19 cellular contexts compared by ENCODE assay signal in genomic region chr22:44724416-44724815, GRCh38.
"Had no signal": no experiment of that assay in that cellular context is flagged by ENCODE, and none has a peak within 500 bp of the region (broad histone marks: within the 10 kb centered on the region; RNA-seq: fewer than 3 reads in every experiment).

No MANE protein-coding gene starts in this region.

- H3K27ac ChIP-seq: dorsolateral prefrontal cortex, heart left ventricle, neural progenitor cell, parathyroid adenoma, prostate gland, right lobe of liver, tibial artery, upper lobe of right lung, vagina had no signal

- H3K4me3 ChIP-seq: dorsolateral prefrontal cortex, heart left ventricle, neural progenitor cell, prostate gland, right lobe of liver, tibial artery, upper lobe of right lung, vagina had no signal

- H3K27me3 ChIP-seq: dorsolateral prefrontal cortex, heart left ventricle, neural progenitor cell, right lobe of liver, upper lobe of right lung, vagina had no signal

- H3K36me3 Mint-ChIP-seq: natural killer cell, neural progenitor cell had no signal

- H3K9ac ChIP-seq: neural progenitor cell, parathyroid adenoma had no signal

- H3K27me3 Mint-ChIP-seq: stimulated activated memory B cell treated with anti-CD40 and anti-IgM and Interleukin-4, amounts not matched to agents 10 μg/mL and 1 μg/mL and 100 μg/mL, for 72 hours; stimulated activated naive CD8-positive, alpha-beta T cell treated with anti-CD3 and anti-CD28 coated beads, Interleukin-15, Interleukin-2, amounts not matched to agents 100 ng/mL and 50 ng/mL, for 24 hours had no signal

- H3K27ac Mint-ChIP-seq: natural killer cell; neural progenitor cell; stimulated activated memory B cell treated with anti-CD40 and anti-IgM and Interleukin-4, amounts not matched to agents 10 μg/mL and 1 μg/mL and 100 μg/mL, for 72 hours; stimulated activated naive CD8-positive, alpha-beta T cell treated with anti-CD3 and anti-CD28 coated beads, Interleukin-15, Interleukin-2, amounts not matched to agents 100 ng/mL and 50 ng/mL, for 24 hours had no signal

- H3K36me3 ChIP-seq: neural progenitor cell, prostate gland, upper lobe of right lung had no signal

- H3K4me3 Mint-ChIP-seq: natural killer cell; neural progenitor cell; stimulated activated memory B cell treated with anti-CD40 and anti-IgM and Interleukin-4, amounts not matched to agents 10 μg/mL and 1 μg/mL and 100 μg/mL, for 72 hours; stimulated activated naive CD8-positive, alpha-beta T cell treated with anti-CD3 and anti-CD28 coated beads, Interleukin-15, Interleukin-2, amounts not matched to agents 100 ng/mL and 50 ng/mL, for 24 hours had no signal

- H3K4me1 ChIP-seq: parathyroid adenoma, prostate gland had no signal

- H3K9me3 ChIP-seq: heart left ventricle, prostate gland, right lobe of liver, tibial artery, upper lobe of right lung, vagina had no signal

- H3K9me3 Mint-ChIP-seq: natural killer cell; neural progenitor cell; stimulated activated memory B cell treated with anti-CD40 and anti-IgM and Interleukin-4, amounts not matched to agents 10 μg/mL and 1 μg/mL and 100 μg/mL, for 72 hours; stimulated activated naive CD8-positive, alpha-beta T cell treated with anti-CD3 and anti-CD28 coated beads, Interleukin-15, Interleukin-2, amounts not matched to agents 100 ng/mL and 50 ng/mL, for 24 hours had no signal

- DNase-seq: cortex of kidney; dorsolateral prefrontal cortex; effector CD8-positive, alpha-beta T cell; hypothalamus; natural killer cell; occipital lobe; stimulated activated CD4-positive, alpha-beta T cell treated with anti-CD3 and anti-CD28 coated beads, Interleukin-4, amount 100 ng/mL, for 1 hour; stimulated activated CD8-positive, alpha-beta memory T cell treated with anti-CD3 and anti-CD28 coated beads, Interleukin-4, amount 100 ng/mL, for 48 hours; tibial artery; upper lobe of right lung had no signal

- ATAC-seq: esophagus mucosa; heart left ventricle; stimulated activated memory B cell treated with anti-CD40 and anti-IgM and Interleukin-4, amounts not matched to agents 10 μg/mL and 1 μg/mL and 100 μg/mL, for 72 hours; upper lobe of right lung had no signal
